Comparison of ENCODE assay signal across 16 cellular contexts in the genomic region with DNA sequence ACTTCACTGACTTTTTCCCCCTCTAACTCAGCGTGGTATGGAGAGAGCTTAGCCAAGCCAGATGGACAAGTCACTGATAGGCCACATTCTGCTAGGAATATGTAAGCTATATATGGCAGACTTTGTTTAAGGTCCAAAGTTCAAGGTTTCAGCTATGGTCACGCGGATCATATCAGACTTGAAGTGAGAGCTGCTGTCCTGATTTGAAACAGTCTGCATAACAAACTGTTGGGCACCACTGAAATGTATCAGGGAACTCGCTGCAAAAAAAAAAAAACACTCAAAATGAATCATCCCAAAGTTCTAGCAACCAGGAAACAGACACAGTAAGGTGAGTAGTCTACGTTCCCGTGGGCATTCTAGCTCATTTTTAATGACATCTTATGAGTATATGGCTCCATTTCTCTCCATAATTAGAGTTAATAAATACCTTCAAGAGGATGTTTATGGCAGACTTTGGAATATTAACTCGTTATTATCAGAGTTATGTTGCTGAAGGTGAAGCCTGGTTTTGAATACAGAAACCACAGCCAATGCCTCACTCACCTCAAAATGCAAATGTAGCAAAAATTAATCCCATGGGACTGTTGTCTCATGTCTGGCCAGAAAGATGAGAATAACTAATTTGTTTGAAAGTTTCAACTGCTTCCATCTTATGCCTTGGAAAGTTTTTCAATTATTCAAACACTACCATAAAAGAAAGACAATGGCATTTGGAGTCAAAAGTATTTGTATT. TPM values are rescaled to one million over a fixed set of nuclear protein-coding genes. Genes with fewer than 3 reads are reported as not detected.
A peak's percentile ranks its signal among the peaks of the same experiment; 100 is the strongest.
DNase-seq lines count a peak whose midpoint lies in the region; ATAC-seq and TF ChIP-seq lines count a peak whose summit lies in the region.
"Had no signal": no experiment of that assay in that cellular context is flagged by ENCODE, and none has a peak within 500 bp of the region (broad histone marks: within the 10 kb centered on the region; RNA-seq: fewer than 3 reads in every experiment).

No MANE protein-coding gene starts in this region.

- no peaks in the 10 kb centered on the region for H4K20me1 ChIP-seq in IMR-90 (ENCODE audit: insufficient read depth, low read length)

- CTCF ChIA-PET in IMR-90 (lab: Yijun Ruan, JAX), result no interaction called here

- in situ Hi-C loops in IMR-90 (cut with MboI; ENCODE audit: low sequenced_read_pairs), result loop anchor here (5.0 kb wide), 1 partner anchor 430 kb away; no protein-coding TSS in a partner anchor

- DNase-seq in DMS53 (lab: John Stamatoyannopoulos, UW) (peak; percentile 68), IMR-90 (no peak), fibroblast of mammary gland (ENCODE audit: low read depth) (peak; percentile 31), sigmoid colon (no peak), substantia nigra (lab: John Stamatoyannopoulos, UW) (no peak), KG1 (lab: John Stamatoyannopoulos, UW) (no peak)
- DNase-seq: activated naive CD8-positive, alpha-beta T cell treated with anti-CD3 and anti-CD28 coated beads, Interleukin-2, amount 10 ng/mL, durations not matched to agents 7 days and 5 days; COR-L47; mesenchymal stem cell; MG63; occipital lobe; trophoblast cell had no signal

- H4K5ac ChIP-seq in IMR-90 (ENCODE audit: low read depth, low read length), result no peak overlapping the region

- H3K4me3 ChIP-seq in IMR-90 (ENCODE audit: insufficient read depth, low read depth, low read length) (no peak overlapping the region), fibroblast of mammary gland (ENCODE audit: control insufficient read depth, low read depth, low read length) (no peak overlapping the region), sigmoid colon (no peak overlapping the region)
- H3K4me3 ChIP-seq: esophagus muscularis mucosa, HAP-1, MG63 had no signal

- no peak overlapping the region for H3K14ac ChIP-seq in IMR-90 (replicated peaks; ENCODE audit: low read depth, low read length)

- intact Hi-C loops in IMR-90 (cut with micrococcal nuclease), result no loop called here
- intact Hi-C loops in sigmoid colon (cut with DNase I), result no loop called here

- H3K56ac ChIP-seq in IMR-90 (ENCODE audit: extremely low read depth, insufficient read depth, low read length), result no peak overlapping the region

- POLR2A ChIA-PET in IMR-90 (lab: Charles Lee; ENCODE audit: unreplicated experiment), result no interaction called here

- H3K18ac ChIP-seq in IMR-90 (ENCODE audit: low read depth, low read length), result no peak overlapping the region

- no peak overlapping the region for H3K4ac ChIP-seq in IMR-90 (ENCODE audit: low read depth, low read length)

- no peak overlapping the region for H2BK15ac ChIP-seq in IMR-90 (ENCODE audit: low read depth, low read length)

- TF ChIP-seq CTCF in IMR-90 (conservative IDR thresholded peaks at IDR 0.05; ENCODE audit: low read depth, low read length) (no peak), fibroblast of mammary gland (conservative IDR thresholded peaks at IDR 0.05; ENCODE audit: control insufficient read depth, insufficient read depth, low read depth, low read length) (no peak), sigmoid colon (IDR thresholded peaks at IDR 0.05) (no peak)

- H3K79me1 ChIP-seq in IMR-90 (ENCODE audit: low read depth in 1 of 2, low read length in 2 of 2), result peaks cover 3 to 4% of the 10 kb centered on the region in 2 experiments; a peak in 2 of 4 replicates

- no peak overlapping the region for H2AK9ac ChIP-seq in IMR-90 (replicated peaks; ENCODE audit: low read depth, low read length, poor library complexity)

- H3K9me3 ChIP-seq in IMR-90 (ENCODE audit: control insufficient read depth, insufficient read depth, low read length) (no peaks in the 10 kb centered on the region), sigmoid colon (no peaks in the 10 kb centered on the region)
- H3K9me3 ChIP-seq: esophagus muscularis mucosa, HAP-1, MG63 had no signal

- H3K4me2 ChIP-seq in IMR-90 (ENCODE audit: low read depth, low read length), result no peak overlapping the region

- WGBS in IMR-90 (ENCODE audit: extremely low coverage in 2 of 2, insufficient read length in 1 of 2), 2 experiments, result 31% methylated on average over 2 of the region's 7 CpGs; no CpG with 5 or more reads in 1 of the 2 experiments
- WGBS in sigmoid colon, 2 donors, result 13 to 56% methylated on average over 7 of the region's 7 CpGs

- no peak for TF ChIP-seq RAD21 in IMR-90 (IDR thresholded peaks at IDR 0.05; ENCODE audit: low read length)

- no peak for TF ChIP-seq EP300 in sigmoid colon (IDR thresholded peaks at IDR 0.05)

- TF ChIP-seq POLR2A in IMR-90 (IDR thresholded peaks at IDR 0.05; ENCODE audit: low read depth, low read length) (no peak), sigmoid colon (IDR thresholded peaks at IDR 0.05) (no peak)

- H4K8ac ChIP-seq in IMR-90 (ENCODE audit: low read depth in 2 of 2, low read length in 2 of 2), result no peak overlapping the region

- no peak overlapping the region for H2AK5ac ChIP-seq in IMR-90 (ENCODE audit: low read depth, low read length)

- H3K23ac ChIP-seq in IMR-90 (ENCODE audit: low read depth, low read length), result no peak overlapping the region

- no peak overlapping the region for H3K9ac ChIP-seq in IMR-90 (ENCODE audit: low read depth, low read length)

- no peak overlapping the region for H2BK5ac ChIP-seq in IMR-90 (ENCODE audit: low read depth, low read length, poor library complexity, severe bottlenecking)

- no peaks in the 10 kb centered on the region; the same call in 1 of the 2 replicates for H3K36me3 ChIP-seq in IMR-90 (ENCODE audit: control insufficient read depth, insufficient read depth, low read length)
- no peaks in the 10 kb centered on the region for H3K36me3 ChIP-seq in sigmoid colon
- H3K36me3 ChIP-seq: HAP-1, MG63 had no signal

- ATAC-seq in GM21529 (IDR thresholded peaks at IDR 0.05; ENCODE audit: unreplicated experiment), result peak; percentile 32
- peak; percentile 10; the same call in 1 of the 2 replicates for ATAC-seq in IMR-90 (ENCODE audit: low read depth)
- ATAC-seq in GM19397 (IDR thresholded peaks at IDR 0.05; ENCODE audit: unreplicated experiment), result no peak

- no peak overlapping the region for H4K91ac ChIP-seq in IMR-90 (ENCODE audit: insufficient read depth, low read depth, low read length)

- H3K9me1 ChIP-seq in IMR-90 (ENCODE audit: insufficient read depth, low read length), result no peaks in the 10 kb centered on the region

- no peak overlapping the region for H2AFZ ChIP-seq in IMR-90 (replicated peaks; ENCODE audit: low read length, poor library complexity)

- no peaks in the 10 kb centered on the region for H3K27me3 ChIP-seq in IMR-90 (ENCODE audit: control insufficient read depth, insufficient read depth, low read length)
- no peaks in the 10 kb centered on the region for H3K27me3 ChIP-seq in sigmoid colon
- H3K27me3 ChIP-seq: esophagus muscularis mucosa, MG63 had no signal

- dilution Hi-C loops in IMR-90 (cut with HindIII; ENCODE audit: low sequenced_read_pairs, unreplicated experiment), result no loop called here

- no peak overlapping the region for H2BK20ac ChIP-seq in IMR-90 (ENCODE audit: low read depth, low read length)

- no peak overlapping the region for H3K27ac ChIP-seq in IMR-90 (ENCODE audit: insufficient read depth, low read length)
- no peak overlapping the region for H3K27ac ChIP-seq in sigmoid colon
- no peak overlapping the region for H3K27ac ChIP-seq in substantia nigra (ENCODE audit: low read depth, low read length, poor library complexity, severe bottlenecking)
- H3K27ac ChIP-seq: esophagus muscularis mucosa had no signal

- H3K4me1 ChIP-seq in IMR-90 (ENCODE audit: control insufficient read depth, insufficient read depth, low read length) (no peaks in the 10 kb centered on the region; the same call in 1 of the 2 replicates), sigmoid colon (peaks cover 0 to 2% (median 0%) of the 10 kb centered on the region in 4 donors)
- H3K4me1 ChIP-seq: HAP-1 had no signal

- H2BK120ac ChIP-seq in IMR-90 (ENCODE audit: low read depth, low read length), result no peak overlapping the region

- BruUV-seq in IMR-90 (replicated peaks; lab: Mats Ljungman, UMichigan), result no TSS peak

TF ChIP-seq in IMR-90, 13 proteins besides CTCF, POLR2A, EP300 and RAD21 (continues in another document):
- TF ChIP-seq RCOR1 (IDR thresholded peaks at IDR 0.05; ENCODE audit: insufficient replicate concordance, low read length), result no peak
- no peak for TF ChIP-seq CHD1 (IDR thresholded peaks at IDR 0.05; ENCODE audit: low read depth, low read length)
- TF ChIP-seq, protein P1, sequence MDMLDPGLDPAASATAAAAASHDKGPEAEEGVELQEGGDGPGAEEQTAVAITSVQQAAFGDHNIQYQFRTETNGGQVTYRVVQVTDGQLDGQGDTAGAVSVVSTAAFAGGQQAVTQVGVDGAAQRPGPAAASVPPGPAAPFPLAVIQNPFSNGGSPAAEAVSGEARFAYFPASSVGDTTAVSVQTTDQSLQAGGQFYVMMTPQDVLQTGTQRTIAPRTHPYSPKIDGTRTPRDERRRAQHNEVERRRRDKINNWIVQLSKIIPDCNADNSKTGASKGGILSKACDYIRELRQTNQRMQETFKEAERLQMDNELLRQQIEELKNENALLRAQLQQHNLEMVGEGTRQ (IDR thresholded peaks at IDR 0.05; ENCODE audit: low read depth, low read length), result no peak
- TF ChIP-seq RFX5 (IDR thresholded peaks at IDR 0.05; ENCODE audit: low read depth, low read length), result no peak
- TF ChIP-seq MAZ (IDR thresholded peaks at IDR 0.05; ENCODE audit: borderline replicate concordance, low read depth, low read length), result no peak
- TF ChIP-seq, protein P2, sequence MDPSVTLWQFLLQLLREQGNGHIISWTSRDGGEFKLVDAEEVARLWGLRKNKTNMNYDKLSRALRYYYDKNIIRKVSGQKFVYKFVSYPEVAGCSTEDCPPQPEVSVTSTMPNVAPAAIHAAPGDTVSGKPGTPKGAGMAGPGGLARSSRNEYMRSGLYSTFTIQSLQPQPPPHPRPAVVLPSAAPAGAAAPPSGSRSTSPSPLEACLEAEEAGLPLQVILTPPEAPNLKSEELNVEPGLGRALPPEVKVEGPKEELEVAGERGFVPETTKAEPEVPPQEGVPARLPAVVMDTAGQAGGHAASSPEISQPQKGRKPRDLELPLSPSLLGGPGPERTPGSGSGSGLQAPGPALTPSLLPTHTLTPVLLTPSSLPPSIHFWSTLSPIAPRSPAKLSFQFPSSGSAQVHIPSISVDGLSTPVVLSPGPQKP (IDR thresholded peaks at IDR 0.05; ENCODE audit: borderline replicate concordance, low read depth, low read length), result no peak
- TF ChIP-seq CEBPB (IDR thresholded peaks at IDR 0.05; ENCODE audit: low read depth, low read length), result no peak

RNA-seq across cellular contexts. Expression of a gene that starts 12.3 kb away (rescaled TPM):
- total RNA-seq in IMR-90 (2012; rRNA removed) (32.1 and 34.4 TPM in 2 replicates), sigmoid colon (10 to 100 TPM; 23.7 to 28.8 (median 25.7) TPM)
- polyA plus RNA-seq in IMR-90 (2012; rRNA removed) (11.4 and 12.9 TPM in 2 replicates), sigmoid colon (10 to 100 TPM; 14.6 to 30.1 (median 23.4) TPM)
- polyA plus RNA-seq in IMR-90 (2012; cell fraction: cytosol; rRNA removed), result 3.8 and 5.9 TPM in 2 replicates
- 0.71 and 4.2 TPM in 2 replicates for polyA plus RNA-seq in IMR-90 (2012; cell fraction: nucleus; rRNA removed; ENCODE audit: low replicate concordance)

RNA-seq across cellular contexts. Expression of a gene that starts 12.6 kb away (rescaled TPM):
- total RNA-seq in IMR-90 (2012; rRNA removed), result 11.1 and 11.3 TPM in 2 replicates
- polyA plus RNA-seq in IMR-90 (2012; rRNA removed), result 5.0 and 6.2 TPM in 2 replicates
- polyA plus RNA-seq in IMR-90 (2012; cell fraction: cytosol; rRNA removed), result 2.7 and 3.5 TPM in 2 replicates
- 2.0 and 4.6 TPM in 2 replicates for polyA plus RNA-seq in IMR-90 (2012; cell fraction: nucleus; rRNA removed; ENCODE audit: low replicate concordance)
- 10 to 100 TPM; 11.3 to 17.5 (median 12.2) TPM for total RNA-seq in sigmoid colon
- polyA plus RNA-seq in sigmoid colon, result 10 to 100 TPM; 14.4 to 23.1 (median 18.2) TPM

Comparison
In these comparisons a context has a peak if more than half of its experiments do, and no peak if none do; other contexts are left out.
1. DNase-seq: peak in DMS53 (single experiment) and fibroblast of mammary gland (single experiment); none in IMR-90 (single experiment), sigmoid colon (single experiment), substantia nigra (0 of 49) and KG1 (single experiment).